8 cellular contexts compared by ENCODE assay signal in the genomic region with DNA sequence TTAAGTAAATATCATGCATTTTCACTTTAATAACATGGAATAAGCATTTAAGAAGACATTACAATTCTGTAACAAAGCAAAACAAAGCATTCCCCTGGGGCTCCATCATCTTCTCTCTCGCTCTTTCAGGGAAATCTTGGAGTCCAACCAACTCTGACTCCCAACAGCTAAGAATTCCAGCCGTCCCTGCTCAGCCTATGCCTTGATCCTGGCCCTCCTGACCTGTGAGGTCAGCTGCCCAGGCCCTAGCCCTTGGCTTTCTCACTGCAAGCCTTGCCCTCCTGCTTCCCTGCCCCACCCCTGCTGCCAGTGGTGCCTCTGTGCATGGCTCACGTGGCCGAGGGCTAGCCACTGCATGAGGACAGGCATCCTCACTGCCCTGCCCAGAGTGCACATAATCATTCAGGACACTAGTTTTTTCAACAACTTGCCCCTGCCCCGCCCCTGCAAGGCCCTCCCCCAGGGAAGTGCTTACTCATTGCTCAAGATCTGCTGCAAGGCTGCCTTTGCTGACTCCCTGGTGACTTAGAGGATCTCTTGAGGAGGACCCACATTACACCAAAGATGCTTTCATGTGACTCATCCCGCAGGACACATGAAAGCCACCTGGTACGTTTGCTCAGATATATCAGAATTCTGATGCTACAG. TPM values are rescaled to one million over a fixed set of nuclear protein-coding genes. Genes with fewer than 3 reads are reported as not detected.
DNase-seq lines count a peak whose midpoint lies in the region; ATAC-seq and TF ChIP-seq lines count a peak whose summit lies in the region.

No MANE protein-coding gene starts in this region.

- H3K4me3 ChIP-seq in astrocyte of the spinal cord (ENCODE audit: low read depth, low read length) (no peak overlapping the region), lung (no peak overlapping the region)

- TF ChIP-seq POLR2A in GM18505 (IDR thresholded peaks at IDR 0.05; ENCODE audit: borderline replicate concordance, extremely low read depth, insufficient read depth, insufficient read length) = no peak

- no peaks in the 10 kb centered on the region for H3K27me3 Mint-ChIP-seq in mesothelial cell of epicardium (ENCODE audit: low read depth)

- no peak for TF ChIP-seq RAD21 in Ishikawa (IDR thresholded peaks at IDR 0.05; ENCODE audit: low read depth)

- TF ChIP-seq CTCF in astrocyte of the spinal cord (IDR thresholded peaks at IDR 0.05; ENCODE audit: low read depth, low read length) (no peak), lung (IDR thresholded peaks at IDR 0.05; ENCODE audit: control extremely low read depth, extremely low read depth) (no peak), mesothelial cell of epicardium (IDR thresholded peaks at IDR 0.05; ENCODE audit: unreplicated experiment) (no peak)

- ATAC-seq in lung (ENCODE audit: insufficient read depth, low FRiP score) = peak; percentile 62
- ATAC-seq in GM18505 (IDR thresholded peaks at IDR 0.05; ENCODE audit: unreplicated experiment) = no peak
- ATAC-seq in HG02840 (IDR thresholded peaks at IDR 0.05; ENCODE audit: low FRiP score, unreplicated experiment) = no peak

- DNase-seq in AML-193 (lab: John Stamatoyannopoulos, UW) = peak; percentile 3 to 11
- peak; percentile 83 for DNase-seq in astrocyte of the spinal cord (ENCODE audit: low read depth, low spot score)
- DNase-seq in lung (ENCODE audit: low spot score) = peak; percentile 38
- DNase-seq in cerebellar cortex (ENCODE audit: low spot score) = no peak
- no peak for DNase-seq in mesothelial cell of epicardium (ENCODE audit: low spot score in 2 of 2, unreplicated experiment in 2 of 2)

- H3K9me3 ChIP-seq in lung (ENCODE audit: control insufficient read depth in 2 of 2, insufficient read depth in 1 of 2, low read length in 1 of 2) = no peaks in the 10 kb centered on the region

- H3K4me3 Mint-ChIP-seq in mesothelial cell of epicardium = no peak overlapping the region

- H3K27ac Mint-ChIP-seq in mesothelial cell of epicardium = no peak overlapping the region

- peaks cover 0 to 4% of the 10 kb centered on the region in 2 donors for H3K4me1 ChIP-seq in lung (ENCODE audit: control insufficient read depth in 2 of 2, insufficient read depth in 2 of 2, low read length in 2 of 2)

- H3K36me3 ChIP-seq in lung (ENCODE audit: control insufficient read depth in 2 of 2, insufficient read depth in 2 of 2, low read length in 2 of 2) = peaks cover 24 to 38% of the 10 kb centered on the region in 2 donors

- 84 to 86% methylated on average over 7 of the region's 7 CpGs for WGBS in lung, 2 donors

- no peak for TF ChIP-seq EP300 in Ishikawa (IDR thresholded peaks at IDR 0.05; ENCODE audit: borderline replicate concordance)

- H3K27ac ChIP-seq in lung (ENCODE audit: low read depth in 1 of 2, low read length in 1 of 2) = peak overlapping the region in 1 of 2 donors; percentile 7

- H3K9me3 Mint-ChIP-seq in mesothelial cell of epicardium = peaks cover 7% of the 10 kb centered on the region

- in situ Hi-C loops in astrocyte of the spinal cord (cut with HindIII; ENCODE audit: low sequenced_read_pairs) = no loop called here

- peaks cover 72% of the 10 kb centered on the region for H3K36me3 Mint-ChIP-seq in mesothelial cell of epicardium

- no peaks in the 10 kb centered on the region for H3K4me1 Mint-ChIP-seq in mesothelial cell of epicardium

- H3K27me3 ChIP-seq in lung (ENCODE audit: control insufficient read depth, insufficient read depth) = no peaks in the 10 kb centered on the region

TF ChIP-seq in Ishikawa, 13 proteins besides CTCF, POLR2A, EP300 and RAD21:
- TF ChIP-seq TAF1 (IDR thresholded peaks at IDR 0.05; ENCODE audit: low read depth) (no peak), FOXM1 (IDR thresholded peaks at IDR 0.05; ENCODE audit: borderline replicate concordance, low read depth) (no peak), CEBPB (IDR thresholded peaks at IDR 0.05) (no peak), YY1 (IDR thresholded peaks at IDR 0.05; ENCODE audit: low read depth) (no peak)
- TF ChIP-seq, protein P1, sequence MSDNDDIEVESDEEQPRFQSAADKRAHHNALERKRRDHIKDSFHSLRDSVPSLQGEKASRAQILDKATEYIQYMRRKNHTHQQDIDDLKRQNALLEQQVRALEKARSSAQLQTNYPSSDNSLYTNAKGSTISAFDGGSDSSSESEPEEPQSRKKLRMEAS (IDR thresholded peaks at IDR 0.05) = 0 out of 2 replicates have a peak, but pooled peaks have one; percentile 15
- TF ChIP-seq, protein P2, sequence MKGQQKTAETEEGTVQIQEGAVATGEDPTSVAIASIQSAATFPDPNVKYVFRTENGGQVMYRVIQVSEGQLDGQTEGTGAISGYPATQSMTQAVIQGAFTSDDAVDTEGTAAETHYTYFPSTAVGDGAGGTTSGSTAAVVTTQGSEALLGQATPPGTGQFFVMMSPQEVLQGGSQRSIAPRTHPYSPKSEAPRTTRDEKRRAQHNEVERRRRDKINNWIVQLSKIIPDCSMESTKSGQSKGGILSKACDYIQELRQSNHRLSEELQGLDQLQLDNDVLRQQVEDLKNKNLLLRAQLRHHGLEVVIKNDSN (IDR thresholded peaks at IDR 0.05) = peak; percentile 64
TF ChIP-seq in Ishikawa: peak in this region for 2.

RNA-seq across cellular contexts. Expression of a gene that starts 37.6 kb away (rescaled TPM):
- 10 to 100 TPM; 30.3 to 52.7 TPM for total RNA-seq in lung
- polyA plus RNA-seq in lung = 10 to 100 TPM in 1 of 2 donors, 1 to 10 TPM in 1; 9.5 to 12.6 TPM
- 22.3 to 24.7 TPM (median 23.6 TPM) in 3 replicates for total RNA-seq in mesothelial cell of epicardium

RNA-seq across cellular contexts. Expression of a gene that starts 50.1 kb away (rescaled TPM):
- total RNA-seq in lung (10 to 100 TPM; 15.0 to 23.0 TPM), mesothelial cell of epicardium (27.0 to 32.3 TPM (median 28.0 TPM) in 3 replicates)
- polyA plus RNA-seq in lung = 1 to 10 TPM; 7.3 to 7.5 TPM

Comparison
In these comparisons a context has a peak if more than half of its experiments do, and no peak if none do; other contexts are left out.
1. DNase-seq: peak in AML-193 (2 of 2), astrocyte of the spinal cord (single experiment) and lung (single experiment); none in cerebellar cortex (single experiment) and mesothelial cell of epicardium (0 of 2).